ENCODE assay signal across 8 cellular contexts in genomic region chr4:139453371-139454110, GRCh38. TPM values are rescaled to one million over a fixed set of nuclear protein-coding genes. Genes with fewer than 3 reads are reported as not detected.
A peak's percentile ranks its signal among the peaks of the same experiment; 100 is the strongest.
DNase-seq lines count a peak whose midpoint lies in the region; ATAC-seq and TF ChIP-seq lines count a peak whose summit lies in the region.

No MANE protein-coding gene starts in this region.

- H3K4me3 ChIP-seq in coronary artery = peak overlapping the region; percentile 93

- peaks cover 4% of the 10 kb centered on the region for H3K36me3 Mint-ChIP-seq in activated CD4-positive, alpha-beta T cell treated with anti-CD3 and anti-CD28 coated beads, Interleukin-2, amount 10 ng/mL, durations not matched to agents 24 days and 14 days (ENCODE audit: low read depth)

- no peaks in the 10 kb centered on the region for H3K27me3 Mint-ChIP-seq in activated CD4-positive, alpha-beta T cell treated with anti-CD3 and anti-CD28 coated beads, Interleukin-2, amount 10 ng/mL, durations not matched to agents 24 days and 14 days

- H3K4me1 Mint-ChIP-seq in activated CD4-positive, alpha-beta T cell treated with anti-CD3 and anti-CD28 coated beads, Interleukin-2, amount 10 ng/mL, durations not matched to agents 24 days and 14 days = peaks cover 49% of the 10 kb centered on the region

- no peaks in the 10 kb centered on the region for H3K9me3 Mint-ChIP-seq in activated CD4-positive, alpha-beta T cell treated with anti-CD3 and anti-CD28 coated beads, Interleukin-2, amount 10 ng/mL, durations not matched to agents 24 days and 14 days

- TF ChIP-seq CTCF in C4-2B (conservative IDR thresholded peaks at IDR 0.05) (peak; percentile 47), coronary artery (IDR thresholded peaks at IDR 0.05) (no peak)

- intact Hi-C loops in activated CD4-positive, alpha-beta T cell treated with anti-CD3 and anti-CD28 coated beads, Interleukin-2, amount 10 ng/mL, durations not matched to agents 24 days and 14 days (cut with micrococcal nuclease) = loop anchor here (1.0 to 10.0 kb wide), 10 partner anchors 37 to 1769 kb away; partner anchors contain the start of genes NAA15, NOCT, SCOC and ZNF330
- intact Hi-C loops in left colon (cut with DNase I, micrococcal nuclease) = loop anchor here in 1 of 2 donors (10.0 kb wide), 1 partner anchor 101 kb away; the partner anchor contains the start of gene SETD7

- peak overlapping the region; percentile 92 for H3K4me3 Mint-ChIP-seq in activated CD4-positive, alpha-beta T cell treated with anti-CD3 and anti-CD28 coated beads, Interleukin-2, amount 10 ng/mL, durations not matched to agents 24 days and 14 days

- ATAC-seq in GM19328 (IDR thresholded peaks at IDR 0.05; ENCODE audit: unreplicated experiment) (peak; percentile 87), HG03469 (IDR thresholded peaks at IDR 0.05; ENCODE audit: unreplicated experiment) (peak; percentile 83), left colon (peak; percentile 88)

- H3K27ac Mint-ChIP-seq in activated CD4-positive, alpha-beta T cell treated with anti-CD3 and anti-CD28 coated beads, Interleukin-2, amount 10 ng/mL, durations not matched to agents 24 days and 14 days = peak overlapping the region; percentile 96

- DNase-seq in NCI-H524 treated with DMSO at 0.1 percent for 48 hours (lab: John Stamatoyannopoulos, UW) (peak; percentile 43), coronary artery (ENCODE audit: low spot score) (peak; percentile 99), left colon (peak; percentile 98 to 99)
- DNase-seq in activated CD4-positive, alpha-beta T cell treated with anti-CD3 and anti-CD28 coated beads, Interleukin-2, amount 10 ng/mL, durations not matched to agents 24 days and 14 days = peak; percentile 99
- DNase-seq in stimulated activated CD4-positive, alpha-beta T cell treated with anti-CD3 and anti-CD28 coated beads, Interleukin-1b, Interleukin-23, amount 100 ng/mL, for 4 hours (ENCODE audit: low read depth in 2 of 2) = peak; percentile 91 to 96

- peak overlapping the region; percentile 89 for H3K27ac ChIP-seq in C4-2B
- H3K27ac ChIP-seq in coronary artery = peak overlapping the region; percentile 94 to 99

RNA-seq across cellular contexts. Expression of gene RAB33B, which starts 0.4 kb away (rescaled TPM):
- total RNA-seq in activated CD4-positive, alpha-beta T cell treated with anti-CD3 and anti-CD28 coated beads, Interleukin-2, amount 10 ng/mL, durations not matched to agents 24 days and 14 days = 4.4 and 5.7 TPM in 2 replicates
- 1 to 10 TPM; 4.1 to 5.2 TPM for total RNA-seq in left colon

Comparison
In these comparisons a context has a peak if more than half of its experiments do, and no peak if none do; other contexts are left out.
1. Peak in every context shown above with its lines: DNase-seq, ATAC-seq, H3K4me3 ChIP-seq and H3K27ac ChIP-seq.
2. DNase-seq: peak in every context shown above with its lines; median percentile 99 in activated CD4-positive, alpha-beta T cell treated with anti-CD3 and anti-CD28 coated beads, Interleukin-2, amount 10 ng/mL, durations not matched to agents 24 days and 14 days; 99 in coronary artery; 98 in left colon; 94 in stimulated activated CD4-positive, alpha-beta T cell treated with anti-CD3 and anti-CD28 coated beads, Interleukin-1b, Interleukin-23, amount 100 ng/mL, for 4 hours; 43 in NCI-H524 treated with DMSO at 0.1 percent for 48 hours.